In the genomic region with DNA sequence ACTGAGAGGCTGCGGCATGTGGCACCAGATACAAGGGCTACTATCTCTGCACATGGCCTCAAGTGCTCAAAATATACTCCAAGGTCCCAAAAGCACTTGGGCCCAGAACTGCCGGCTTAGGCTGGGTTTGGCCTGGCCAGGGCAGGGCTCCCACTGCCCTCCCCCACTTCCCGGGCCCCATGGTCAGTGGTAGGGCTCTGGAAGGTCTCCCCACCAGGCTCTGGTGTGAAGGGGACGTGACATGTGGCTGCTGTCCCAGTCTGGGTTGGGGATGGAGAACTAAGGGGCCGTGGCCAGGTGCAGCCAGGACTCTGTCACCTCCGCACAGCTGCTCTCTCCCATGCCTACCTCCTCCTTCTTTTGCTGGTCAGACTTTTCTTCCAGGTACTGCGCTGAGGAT, we compare ENCODE assay signal across 15 cellular contexts. TPM values are rescaled to one million over a fixed set of nuclear protein-coding genes. Genes with fewer than 3 reads are reported as not detected.
DNase-seq lines count a peak whose midpoint lies in the region; ATAC-seq, FAIRE-seq and TF ChIP-seq lines count a peak whose summit lies in the region.
"Had no signal": no experiment of that assay in that cellular context is flagged by ENCODE, and none has a peak within 500 bp of the region (broad histone marks: within the 10 kb centered on the region; RNA-seq: fewer than 3 reads in every experiment).

No MANE protein-coding gene starts in this region.

- H3K27me3 ChIP-seq in GM12878 (replicated peaks in 1 of 2; ENCODE audit: control insufficient read depth in 2 of 2, insufficient read depth in 2 of 2, low read length in 1 of 2) (no peaks in the 10 kb centered on the region), neuronal stem cell (ENCODE audit: control insufficient read depth in 3 of 3, insufficient read depth in 3 of 3, low read depth in 1 of 3, low read length in 3 of 3) (no peaks in the 10 kb centered on the region)

- no peaks in the 10 kb centered on the region for H4K20me1 ChIP-seq in GM12878 (ENCODE audit: control insufficient read depth, insufficient read depth)

- H2AK5ac ChIP-seq in neuronal stem cell (ENCODE audit: low read depth, low read length): peak overlapping the region; percentile 70

- no peak for FAIRE-seq in GM12878 (lab: Jason Lieb, UNC)
- FAIRE-seq: G401.6, H1 had no signal

- H2BK120ac ChIP-seq in neuronal stem cell (ENCODE audit: low read depth, low read length): no peak overlapping the region

- POLR2A ChIA-PET in RWPE1 (lab: Yijun Ruan, JAX; ENCODE audit: low non-redundant PET) (no interaction called here), GM12878 (lab: Charles Lee) (no interaction called here)

- no peak for TF ChIP-seq EP300 in GM12878 (IDR thresholded peaks at IDR 0.05; ENCODE audit: borderline replicate concordance in 1 of 2, control insufficient read depth in 1 of 2, low read depth in 2 of 2, low read length in 2 of 2)

- no peak for DNase-seq in RWPE1 (ENCODE audit: low spot score)
- no peak for DNase-seq in GM12878 (ENCODE audit: low read depth, low spot score)
- no peak for DNase-seq in neuronal stem cell (ENCODE audit: low spot score)
- DNase-seq in NCI-H2227 treated with DMSO at 0.1 percent for 48 hours (lab: John Stamatoyannopoulos, UW): no peak
- no peak for DNase-seq in HuH-7.5 (ENCODE audit: low spot score)
- no peak for DNase-seq in NCI-H2107 (lab: John Stamatoyannopoulos, UW)
- DNase-seq: C1 segment of cervical spinal cord, Caco-2, DMS153, DND-41, H7, HCEC 1CT had no signal

- H3K4me3 ChIP-seq in GM12878 (no peak overlapping the region), neuronal stem cell (ENCODE audit: low read length in 2 of 2) (no peak overlapping the region)

- H2AFZ ChIP-seq in GM12878 (ENCODE audit: control insufficient read depth, low read depth, low read length) (no peak overlapping the region), neuronal stem cell (ENCODE audit: low read length) (no peak overlapping the region)

- peak; percentile 47 for TF ChIP-seq POLR2A in GM12878 (IDR thresholded peaks at IDR 0.05; ENCODE audit: low read depth, low read length)

- no peak overlapping the region for H4K91ac ChIP-seq in neuronal stem cell (ENCODE audit: low read depth, low read length, poor library complexity)

- H3K23ac ChIP-seq in neuronal stem cell (ENCODE audit: low read depth, low read length, poor library complexity): no peak overlapping the region

- no peak overlapping the region for H3K9ac ChIP-seq in GM12878 (ENCODE audit: control insufficient read depth, insufficient read depth, low read length)
- H3K9ac ChIP-seq in neuronal stem cell (ENCODE audit: low read depth, low read length, poor library complexity): no peak overlapping the region

- RAD21 ChIA-PET in GM12878 (lab: Charles Lee; ENCODE audit: unreplicated experiment): no interaction called here

- CTCF ChIA-PET in RWPE1 (lab: Yijun Ruan, JAX) (no interaction called here), GM12878 (lab: Yijun Ruan, JAX) (interaction anchor here (0.7 kb wide), 1 partner anchor 509 kb away, joined by 3 read pairs; no protein-coding TSS in a partner anchor)

- intact Hi-C loops in GM12878 (cut with micrococcal nuclease; ENCODE audit: unreplicated experiment): loop anchor here (10.0 kb wide), 1 partner anchor 118 kb away; the partner anchor contains the start of genes HMOX2 and NMRAL1

- TF ChIP-seq RAD21 in GM12878 (IDR thresholded peaks at IDR 0.05; ENCODE audit: insufficient read depth, low read depth, low read length): no peak

- H3K18ac ChIP-seq in neuronal stem cell (ENCODE audit: low read length): peak overlapping the region; percentile 27

- TF ChIP-seq CTCF in RWPE1 (conservative IDR thresholded peaks at IDR 0.05; ENCODE audit: low read depth) (no peak), GM12878 (IDR thresholded peaks at IDR 0.05 in 2 of 3, conservative IDR thresholded peaks at IDR 0.05 in 1 of 3; ENCODE audit: control insufficient read depth in 2 of 3, extremely low read depth in 1 of 3, insufficient read depth in 1 of 3, low read depth in 3 of 3, low read length in 3 of 3) (no peak)

- BruUV-seq in GM12878 (replicated peaks; lab: Mats Ljungman, UMichigan): no TSS peak

- H3K14ac ChIP-seq in neuronal stem cell (ENCODE audit: low read length): peak overlapping the region; percentile 71

- no peak overlapping the region for H3K4ac ChIP-seq in neuronal stem cell (ENCODE audit: low read length)

- peak overlapping the region; percentile 99 for H2BK15ac ChIP-seq in neuronal stem cell (ENCODE audit: low read length)

- H3K4me1 ChIP-seq in GM12878 (ENCODE audit: control insufficient read depth, insufficient read depth, low read length) (no peaks in the 10 kb centered on the region), neuronal stem cell (ENCODE audit: control insufficient read depth in 2 of 2, insufficient read depth in 1 of 2, low read depth in 1 of 2, low read length in 2 of 2) (peaks cover 0 to 1% of the 10 kb centered on the region in 2 donors)
- H3K4me1 ChIP-seq: Caco-2 had no signal

- no peaks in the 10 kb centered on the region for H3K9me3 ChIP-seq in GM12878 (replicated peaks; ENCODE audit: control insufficient read depth, insufficient read depth, low read length)
- H3K9me3 ChIP-seq in neuronal stem cell (replicated peaks in 1 of 2; ENCODE audit: control insufficient read depth in 2 of 2, insufficient read depth in 1 of 2, low read depth in 1 of 2, low read length in 2 of 2): no peaks in the 10 kb centered on the region
- H3K9me3 ChIP-seq: Caco-2 had no signal

- H3K79me1 ChIP-seq in neuronal stem cell (ENCODE audit: low read depth, low read length): peaks cover 3% of the 10 kb centered on the region

- no peak for ATAC-seq in GM12878
- ATAC-seq: CD8-positive, alpha-beta T cell had no signal

- no peak overlapping the region for H2BK5ac ChIP-seq in neuronal stem cell (ENCODE audit: low read length)

- H3K36me3 ChIP-seq in GM12878 (ENCODE audit: control insufficient read depth in 2 of 2, insufficient read depth in 2 of 2, low read length in 1 of 2): peaks cover 4 to 15% of the 10 kb centered on the region in 2 experiments; a peak in 3 of 4 replicates
- H3K36me3 ChIP-seq in neuronal stem cell (replicated peaks in 1 of 2; ENCODE audit: control insufficient read depth in 2 of 2, insufficient read depth in 2 of 2, low read length in 2 of 2): no peaks in the 10 kb centered on the region

- H3K79me2 ChIP-seq in GM12878 (ENCODE audit: control insufficient read depth, insufficient read depth, low read length): no peaks in the 10 kb centered on the region

- in situ Hi-C loops in GM12878 (cut with MboI): no loop called here

- H3K4me2 ChIP-seq in GM12878 (ENCODE audit: control insufficient read depth, insufficient read depth) (no peak overlapping the region), neuronal stem cell (ENCODE audit: insufficient read depth, low read length, poor library complexity, severe bottlenecking) (no peak overlapping the region)

- SMC1A ChIA-PET in GM12878 (lab: Charles Lee; ENCODE audit: uncharacterized antibody, unreplicated experiment): no interaction called here

- H2BK12ac ChIP-seq in neuronal stem cell (ENCODE audit: low read length): no peak overlapping the region

- no peak overlapping the region for H4K8ac ChIP-seq in neuronal stem cell (ENCODE audit: low read depth, low read length)

- peak overlapping the region; percentile 50; the same call in 1 of the 2 replicates for H3K27ac ChIP-seq in RWPE1
- H3K27ac ChIP-seq in GM12878 (ENCODE audit: control insufficient read depth, insufficient read depth): no peak overlapping the region
- H3K27ac ChIP-seq in neuronal stem cell (replicated peaks; ENCODE audit: low read length): no peak overlapping the region

- 92% methylated on average over 7 of the region's 7 CpGs for WGBS in GM12878 (ENCODE audit: insufficient coverage, insufficient replicate concordance, low lambda C conversion rate, missing lambda C conversion rate)
- WGBS in neuronal stem cell (ENCODE audit: extremely low coverage in 2 of 2, insufficient read length in 2 of 2, insufficient replicate concordance in 1 of 2), 2 donors: no CpG with 5 or more reads among the region's 7 CpGs

RNA-seq across cellular contexts. Expression of gene PAM16, which starts 5.7 kb away (rescaled TPM):
- total RNA-seq in GM12878 (2013; cell fraction: nucleolus; rRNA removed): 21.2 and 24.9 TPM in 2 replicates
- total RNA-seq in GM12878 (2014; rRNA removed): 50.2 and 55.4 TPM in 2 replicates
- total RNA-seq in GM12878 (2014; rRNA removed; fragmentation: Illumina TruSeq; extraction: Trizol): 17.8 and 18.5 TPM in 2 replicates
- 54.9 and 61.6 TPM in 2 replicates for total RNA-seq in GM12878 (2021)
- 39.3 TPM for polyA plus RNA-seq in GM12878 (2011; ENCODE audit: low read depth)
- polyA plus RNA-seq in GM12878 (2011; rRNA removed): 22.5 and 32.8 TPM in 2 replicates
- 58.1 and 79.3 TPM in 2 replicates for polyA plus RNA-seq in GM12878 (2011; cell fraction: cytosol; rRNA removed)
- 47.2 and 67.5 TPM in 2 replicates for polyA plus RNA-seq in GM12878 (2011; cell fraction: nucleus; rRNA removed)
- polyA plus RNA-seq in GM12878 (2012): 37.2 and 40.1 TPM in 2 replicates
- polyA plus RNA-seq in GM12878 (2014; fragmentation: Illumina TruSeq; extraction: Trizol): 8.4 and 20.7 TPM in 2 replicates
- 10 to 100 TPM; 20.8 to 48.1 TPM for polyA plus RNA-seq in GM12878 (2014; fragmentation: Nextera tagmentation; extraction: Ambion mirVana)
- 94.3 and 100 TPM in 2 replicates for polyA plus RNA-seq in GM12878 (2014; rRNA removed)
- 10 to 100 TPM; 72.8 to 78.7 TPM for polyA plus RNA-seq in GM12878 (2016; fragmentation: Nextera tagmentation; extraction: Ambion mirVana)
- 8.5 and 14.6 TPM in 2 replicates for polyA minus RNA-seq in GM12878 (2011; rRNA and poly(A)+ RNA removed)
- polyA minus RNA-seq in GM12878 (2011; cell fraction: cytosol; rRNA and poly(A)+ RNA removed): 7.2 and 14.3 TPM in 2 replicates
- 5.3 and 10.8 TPM in 2 replicates for polyA minus RNA-seq in GM12878 (2011; cell fraction: nucleus; rRNA and poly(A)+ RNA removed)
- polyA plus RNA-seq in neuronal stem cell (2013, experiment 1 of 2): 76.9 TPM
- 74.7 TPM for polyA plus RNA-seq in neuronal stem cell (2013, experiment 2 of 2)

RNA-seq across cellular contexts. Expression of gene VASN, which starts 14.8 kb away (rescaled TPM):
- not detected in 2 replicates for total RNA-seq in GM12878 (2013; cell fraction: nucleolus; rRNA removed)
- total RNA-seq in GM12878 (2014; rRNA removed): not detected in 2 replicates
- not detected in 2 replicates for total RNA-seq in GM12878 (2014; rRNA removed; fragmentation: Illumina TruSeq; extraction: Trizol)
- 0.10 TPM in 1 of 2 replicates, not detected in the other for total RNA-seq in GM12878 (2021)
- polyA plus RNA-seq in GM12878 (2011; ENCODE audit: low read depth): 0.08 TPM
- polyA plus RNA-seq in GM12878 (2011; rRNA removed): not detected in 2 replicates
- polyA plus RNA-seq in GM12878 (2011; cell fraction: cytosol; rRNA removed): not detected in 2 replicates
- not detected in 2 replicates for polyA plus RNA-seq in GM12878 (2011; cell fraction: nucleus; rRNA removed)
- polyA plus RNA-seq in GM12878 (2012): 0.24 and 0.27 TPM in 2 replicates
- polyA plus RNA-seq in GM12878 (2014; fragmentation: Illumina TruSeq; extraction: Trizol): not detected in 2 replicates
- under 1 TPM in 1 of 2 experiments, not detected in 1; 0.02 TPM for polyA plus RNA-seq in GM12878 (2014; fragmentation: Nextera tagmentation; extraction: Ambion mirVana)
- polyA plus RNA-seq in GM12878 (2014; rRNA removed): not detected in 2 replicates
- polyA plus RNA-seq in GM12878 (2016; fragmentation: Nextera tagmentation; extraction: Ambion mirVana): under 1 TPM; 0.18 to 0.19 TPM
- not detected in 2 replicates for polyA minus RNA-seq in GM12878 (2011; rRNA and poly(A)+ RNA removed)
- polyA minus RNA-seq in GM12878 (2011; cell fraction: cytosol; rRNA and poly(A)+ RNA removed): not detected in 2 replicates
- polyA minus RNA-seq in GM12878 (2011; cell fraction: nucleus; rRNA and poly(A)+ RNA removed): not detected in 2 replicates
- 7.8 TPM for polyA plus RNA-seq in neuronal stem cell (2013, experiment 1 of 2)
- 7.6 TPM for polyA plus RNA-seq in neuronal stem cell (2013, experiment 2 of 2)

RNA-seq across cellular contexts. Expression of gene GLIS2, which starts 41.0 kb away (rescaled TPM):
- total RNA-seq in GM12878 (2013; cell fraction: nucleolus; rRNA removed): 1.1 and 1.2 TPM in 2 replicates
- total RNA-seq in GM12878 (2014; rRNA removed) (0.06 TPM in 1 of 2 replicates, not detected in the other), GM12878 (2014; rRNA removed; fragmentation: Illumina TruSeq; extraction: Trizol) (not detected in 2 replicates), GM12878 (2021) (0.51 and 0.61 TPM in 2 replicates)
- polyA plus RNA-seq in GM12878 (2011; ENCODE audit: low read depth): 0.16 TPM
- polyA plus RNA-seq in GM12878 (2011; rRNA removed) (0.37 and 0.64 TPM in 2 replicates), GM12878 (2014; fragmentation: Illumina TruSeq; extraction: Trizol) (0.03 TPM in 1 of 2 replicates, not detected in the other), GM12878 (2014; fragmentation: Nextera tagmentation; extraction: Ambion mirVana) (not detected), GM12878 (2014; rRNA removed) (0.14 and 0.25 TPM in 2 replicates), GM12878 (2016; fragmentation: Nextera tagmentation; extraction: Ambion mirVana) (under 1 TPM in 1 of 2 experiments, not detected in 1; 0.21 TPM)
- polyA plus RNA-seq in GM12878 (2011; cell fraction: cytosol; rRNA removed): 1.1 and 1.5 TPM in 2 replicates
- 5.1 and 6.2 TPM in 2 replicates for polyA plus RNA-seq in GM12878 (2011; cell fraction: nucleus; rRNA removed)
- polyA plus RNA-seq in GM12878 (2012): 0.67 and 0.83 TPM in 2 replicates
- 0.88 and 2.1 TPM in 2 replicates for polyA minus RNA-seq in GM12878 (2011; rRNA and poly(A)+ RNA removed)
- 2.7 and 3.5 TPM in 2 replicates for polyA minus RNA-seq in GM12878 (2011; cell fraction: cytosol; rRNA and poly(A)+ RNA removed)
- 0.73 and 1.6 TPM in 2 replicates for polyA minus RNA-seq in GM12878 (2011; cell fraction: nucleus; rRNA and poly(A)+ RNA removed)
- polyA plus RNA-seq in neuronal stem cell (2013, experiment 1 of 2): 7.6 TPM
- polyA plus RNA-seq in neuronal stem cell (2013, experiment 2 of 2): 7.9 TPM
- total RNA-seq: CD8-positive, alpha-beta T cell had no signal

RNA-seq across cellular contexts. Expression of gene CORO7, which starts 59.6 kb away (rescaled TPM):
- 187 and 203 TPM in 2 replicates for total RNA-seq in GM12878 (2013; cell fraction: nucleolus; rRNA removed)
- total RNA-seq in GM12878 (2014; rRNA removed) (43.2 and 56.5 TPM in 2 replicates), GM12878 (2014; rRNA removed; fragmentation: Illumina TruSeq; extraction: Trizol) (18.9 and 19.0 TPM in 2 replicates), GM12878 (2021) (89.2 and 91.7 TPM in 2 replicates)
- polyA plus RNA-seq in GM12878 (2011; ENCODE audit: low read depth): 17.8 TPM
- polyA plus RNA-seq in GM12878 (2011; rRNA removed) (11.9 and 40.0 TPM in 2 replicates), GM12878 (2014; fragmentation: Illumina TruSeq; extraction: Trizol) (6.0 and 17.2 TPM in 2 replicates), GM12878 (2014; fragmentation: Nextera tagmentation; extraction: Ambion mirVana) (under 1 TPM; 0.64 to 0.84 TPM), GM12878 (2014; rRNA removed) (65.8 and 76.0 TPM in 2 replicates), GM12878 (2016; fragmentation: Nextera tagmentation; extraction: Ambion mirVana) (10 to 100 TPM; 47.4 to 49.1 TPM)
- 37.9 and 44.2 TPM in 2 replicates for polyA plus RNA-seq in GM12878 (2011; cell fraction: cytosol; rRNA removed)
- 362 and 561 TPM in 2 replicates for polyA plus RNA-seq in GM12878 (2011; cell fraction: nucleus; rRNA removed)
- 49.8 and 53.5 TPM in 2 replicates for polyA plus RNA-seq in GM12878 (2012)
- polyA minus RNA-seq in GM12878 (2011; rRNA and poly(A)+ RNA removed): 32.8 and 55.7 TPM in 2 replicates
- polyA minus RNA-seq in GM12878 (2011; cell fraction: cytosol; rRNA and poly(A)+ RNA removed): 61.5 and 64.5 TPM in 2 replicates
- polyA minus RNA-seq in GM12878 (2011; cell fraction: nucleus; rRNA and poly(A)+ RNA removed): 68.3 and 121 TPM in 2 replicates
- polyA plus RNA-seq in neuronal stem cell (2013, experiment 1 of 2): 8.9 TPM
- polyA plus RNA-seq in neuronal stem cell (2013, experiment 2 of 2): 10.3 TPM
